In genomic region chr9:110919055-110919445, GRCh38 we compare ENCODE assay signal across 15 cellular contexts.
DNase-seq lines count a peak whose midpoint lies in the region; ATAC-seq and TF ChIP-seq lines count a peak whose summit lies in the region.
"Had no signal": no experiment of that assay in that cellular context is flagged by ENCODE, and none has a peak within 500 bp of the region (broad histone marks: within the 10 kb centered on the region; RNA-seq: fewer than 3 reads in every experiment).

No MANE protein-coding gene starts in this region.

- no peak overlapping the region for H2AFZ ChIP-seq in PC-3 (ENCODE audit: low read length)
- H2AFZ ChIP-seq in mesenchymal stem cell (ENCODE audit: low read depth, low read length): no peak overlapping the region

- peak overlapping the region; percentile 5 for H4K8ac ChIP-seq in mesenchymal stem cell (ENCODE audit: low read length)

- DNase-seq in PC-3: no peak
- DNase-seq in chondrocyte (ENCODE audit: low spot score): no peak
- DNase-seq in mesenchymal stem cell: no peak
- DNase-seq in GDM1 (lab: John Stamatoyannopoulos, UW): no peak
- no peak for DNase-seq in GOT3 (lab: John Stamatoyannopoulos, UW)
- DNase-seq: activated CD4-positive, alpha-beta T cell treated with anti-CD3 and anti-CD28 coated beads for 1 hour; activated naive CD8-positive, alpha-beta T cell treated with anti-CD3 and anti-CD28 coated beads for 36 hours; COR-L47; mesendoderm; NCI-H526 had no signal

- H3K27ac ChIP-seq in PC-3 (ENCODE audit: low read length) (peak overlapping the region; percentile 97), mesenchymal stem cell (ENCODE audit: low read length, poor library complexity, severe bottlenecking) (peak overlapping the region; percentile 97), temporal lobe (ENCODE audit: low read depth, low read length) (peak overlapping the region; percentile 62)

- H3K4me1 ChIP-seq in PC-3 (ENCODE audit: insufficient read depth, low read length) (peaks cover 84% of the 10 kb centered on the region), mesenchymal stem cell (ENCODE audit: control insufficient read depth, insufficient read depth, low read depth, low read length) (peaks cover 18% of the 10 kb centered on the region)

- no peaks in the 10 kb centered on the region for H3K9me3 Mint-ChIP-seq in chondrocyte (ENCODE audit: low read depth)

- H3K36me3 ChIP-seq in PC-3 (ENCODE audit: low read depth, low read length): peaks cover 34% of the 10 kb centered on the region
- H3K36me3 ChIP-seq in mesenchymal stem cell (ENCODE audit: control insufficient read depth in 1 of 2, insufficient read depth in 2 of 2, low read depth in 1 of 2, low read length in 2 of 2): peaks cover 0 to 30% of the 10 kb centered on the region in 2 experiments

- CTCF ChIA-PET in PC-3 (lab: Charles Lee): no interaction called here

- H3K4me3 Mint-ChIP-seq in chondrocyte (ENCODE audit: unreplicated experiment): no peak overlapping the region
- H3K4me3 Mint-ChIP-seq: activated naive CD8-positive, alpha-beta T cell treated with anti-CD3 and anti-CD28 coated beads for 36 hours; B cell; neural crest cell had no signal

- no peaks in the 10 kb centered on the region for H3K9me2 ChIP-seq in PC-3 (replicated peaks; ENCODE audit: low read length)

- ATAC-seq in PC-3 (peak; percentile 8), GM21619 (IDR thresholded peaks at IDR 0.05; ENCODE audit: unreplicated experiment) (no peak)
- ATAC-seq: K562 had no signal

- peak overlapping the region in 1 of 2 experiments; percentile 26 for H3K14ac ChIP-seq in mesenchymal stem cell (ENCODE audit: low read length in 2 of 2)

- H4K91ac ChIP-seq in mesenchymal stem cell (ENCODE audit: low read length): peak overlapping the region; percentile 75

- H3K27ac Mint-ChIP-seq in chondrocyte (ENCODE audit: unreplicated experiment): peak overlapping the region; percentile 91
- H3K27ac Mint-ChIP-seq: activated naive CD8-positive, alpha-beta T cell treated with anti-CD3 and anti-CD28 coated beads for 36 hours; B cell had no signal

- peaks cover 4% of the 10 kb centered on the region for H3K79me1 ChIP-seq in mesenchymal stem cell (replicated peaks; ENCODE audit: low read length, poor library complexity, severe bottlenecking)

- BruUV-seq in PC-3 (replicated peaks; lab: Mats Ljungman, UMichigan): no TSS peak

- H3K4me1 Mint-ChIP-seq in chondrocyte (ENCODE audit: low read depth): peaks cover 66% of the 10 kb centered on the region
- H3K4me1 Mint-ChIP-seq: activated naive CD8-positive, alpha-beta T cell treated with anti-CD3 and anti-CD28 coated beads for 36 hours; B cell; neural crest cell had no signal

- intact Hi-C loops in PC-3 (cut with micrococcal nuclease): loop anchor here (5.0 kb wide), 1 partner anchor 277 kb away; no protein-coding TSS in a partner anchor

- peak overlapping the region; percentile 25 to 81 for H3K18ac ChIP-seq in mesenchymal stem cell (ENCODE audit: low read depth in 1 of 2, low read length in 2 of 2)

- peaks cover 2% of the 10 kb centered on the region for H3K36me3 Mint-ChIP-seq in chondrocyte (ENCODE audit: low read depth)
- H3K36me3 Mint-ChIP-seq: activated naive CD8-positive, alpha-beta T cell treated with anti-CD3 and anti-CD28 coated beads for 36 hours had no signal

- H3K4me2 ChIP-seq in PC-3 (ENCODE audit: low read length) (peak overlapping the region; percentile 34), mesenchymal stem cell (ENCODE audit: low read length, poor library complexity, severe bottlenecking) (no peak overlapping the region)

- TF ChIP-seq CTCF in PC-3 (conservative IDR thresholded peaks at IDR 0.05; ENCODE audit: low read depth, low read length): no peak
- no peak for TF ChIP-seq CTCF in chondrocyte (IDR thresholded peaks at IDR 0.05)

- no peak overlapping the region for H3K23ac ChIP-seq in mesenchymal stem cell (ENCODE audit: low read length in 2 of 2)

- H3K9ac ChIP-seq in PC-3 (ENCODE audit: low read length) (peak overlapping the region; percentile 82), mesenchymal stem cell (ENCODE audit: low read length) (peak overlapping the region; percentile 82)

- H3K9me3 ChIP-seq in PC-3 (ENCODE audit: low read length) (no peaks in the 10 kb centered on the region), mesenchymal stem cell (ENCODE audit: control insufficient read depth, low read length) (no peaks in the 10 kb centered on the region)

- peak overlapping the region; percentile 44 to 79 for H2BK12ac ChIP-seq in mesenchymal stem cell (ENCODE audit: low read length in 2 of 2)

- H3K27me3 ChIP-seq in PC-3 (ENCODE audit: low read length) (no peaks in the 10 kb centered on the region), mesenchymal stem cell (ENCODE audit: control insufficient read depth in 1 of 2, insufficient read depth in 1 of 2, low read length in 2 of 2) (no peaks in the 10 kb centered on the region)

- peaks cover 16% of the 10 kb centered on the region for H3F3A ChIP-seq in PC-3 (ENCODE audit: low read length, unreplicated experiment)

- no peaks in the 10 kb centered on the region for H4K20me1 ChIP-seq in PC-3 (ENCODE audit: low read length)

- POLR2A ChIA-PET in PC-3 (lab: Charles Lee; ENCODE audit: unreplicated experiment): no interaction called here

- H3K79me2 ChIP-seq in PC-3 (ENCODE audit: low read length): peaks cover 86% of the 10 kb centered on the region

- H2BK120ac ChIP-seq in mesenchymal stem cell (ENCODE audit: low read depth, low read length): no peak overlapping the region

- no peak overlapping the region for H2BK15ac ChIP-seq in mesenchymal stem cell (ENCODE audit: low read depth, poor library complexity, severe bottlenecking)

- no peaks in the 10 kb centered on the region for H3K27me3 Mint-ChIP-seq in chondrocyte (ENCODE audit: low read depth)
- H3K27me3 Mint-ChIP-seq: activated naive CD8-positive, alpha-beta T cell treated with anti-CD3 and anti-CD28 coated beads for 36 hours; B cell had no signal

- 94% methylated on average over 1 of the region's 3 CpGs for WGBS in mesenchymal stem cell

- H3K4me3 ChIP-seq in PC-3 (ENCODE audit: low read length) (no peak overlapping the region), mesenchymal stem cell (ENCODE audit: insufficient read depth in 1 of 2, low read depth in 1 of 2, low read length in 2 of 2) (no peak overlapping the region)
- H3K4me3 ChIP-seq: K562 had no signal

- peak overlapping the region; percentile 5 to 96 for H3K4ac ChIP-seq in mesenchymal stem cell (ENCODE audit: low read depth in 1 of 2, low read length in 2 of 2)

- H2AK5ac ChIP-seq in mesenchymal stem cell (ENCODE audit: low read length, severe bottlenecking): peak overlapping the region; percentile 82

- no peak overlapping the region for H2BK5ac ChIP-seq in mesenchymal stem cell (ENCODE audit: low read depth, low read length, poor library complexity, severe bottlenecking)
